ENCODE assay signal across 8 cellular contexts in genomic region chr1:247210386-247211117, GRCh38. TPM values are rescaled to one million over a fixed set of nuclear protein-coding genes. Genes with fewer than 3 reads are reported as not detected.
DNase-seq lines count a peak whose midpoint lies in the region; ATAC-seq, FAIRE-seq and TF ChIP-seq lines count a peak whose summit lies in the region.

No MANE protein-coding gene starts in this region.

- no peaks in the 10 kb centered on the region for H3K9me3 ChIP-seq in Caco-2
- H3K9me3 ChIP-seq in endodermal cell (ENCODE audit: control insufficient read depth, low read length), result no peaks in the 10 kb centered on the region

- H3K27me3 ChIP-seq in Caco-2 (replicated peaks; ENCODE audit: control insufficient read depth, insufficient read depth, low read length) (no peaks in the 10 kb centered on the region), endodermal cell (ENCODE audit: control insufficient read depth, insufficient read depth, low read length, poor library complexity, severe bottlenecking) (no peaks in the 10 kb centered on the region)

- H3K4me3 Mint-ChIP-seq in Caco-2 (ENCODE audit: unreplicated experiment), result peak overlapping the region; percentile 94
- H3K4me3 Mint-ChIP-seq in activated CD8-positive, alpha-beta memory T cell treated with anti-CD3 and anti-CD28 coated beads, Interleukin-2, amount 10 ng/mL, durations not matched to agents 7 days and 5 days, result peak overlapping the region; percentile 77
- peak overlapping the region; percentile 85 for H3K4me3 Mint-ChIP-seq in endodermal cell

- TF ChIP-seq CTCF in Caco-2 (IDR thresholded peaks at IDR 0.05; ENCODE audit: insufficient read depth in 1 of 2, low read depth in 1 of 2, low read length in 1 of 2, severe bottlenecking in 1 of 2, unreplicated experiment in 1 of 2), result no peak
- no peak for TF ChIP-seq CTCF in endodermal cell (conservative IDR thresholded peaks at IDR 0.05)

- H3K27me3 Mint-ChIP-seq in Caco-2 (ENCODE audit: insufficient read depth, unreplicated experiment), result no peaks in the 10 kb centered on the region
- no peaks in the 10 kb centered on the region for H3K27me3 Mint-ChIP-seq in activated CD8-positive, alpha-beta memory T cell treated with anti-CD3 and anti-CD28 coated beads, Interleukin-2, amount 10 ng/mL, durations not matched to agents 7 days and 5 days
- H3K27me3 Mint-ChIP-seq in endodermal cell (ENCODE audit: insufficient read depth), result peaks cover 2% of the 10 kb centered on the region

- H3K36me3 Mint-ChIP-seq in Caco-2 (ENCODE audit: insufficient read depth, unreplicated experiment) (peaks cover 39% of the 10 kb centered on the region), endodermal cell (ENCODE audit: low read depth) (peaks cover 16% of the 10 kb centered on the region)
- peaks cover 43% of the 10 kb centered on the region for H3K36me3 Mint-ChIP-seq in activated CD8-positive, alpha-beta memory T cell treated with anti-CD3 and anti-CD28 coated beads, Interleukin-2, amount 10 ng/mL, durations not matched to agents 7 days and 5 days

- H3K4me1 ChIP-seq in Caco-2, result peaks cover 7% of the 10 kb centered on the region; the same call in 1 of the 2 replicates
- H3K4me1 ChIP-seq in endodermal cell (ENCODE audit: control insufficient read depth, insufficient read depth, low read length), result peaks cover 4% of the 10 kb centered on the region

- peak overlapping the region; percentile 95 for H3K27ac Mint-ChIP-seq in Caco-2 (ENCODE audit: unreplicated experiment)
- peak overlapping the region; percentile 95 for H3K27ac Mint-ChIP-seq in activated CD8-positive, alpha-beta memory T cell treated with anti-CD3 and anti-CD28 coated beads, Interleukin-2, amount 10 ng/mL, durations not matched to agents 7 days and 5 days
- H3K27ac Mint-ChIP-seq in endodermal cell, result peak overlapping the region; percentile 87

- H3K9ac ChIP-seq in endodermal cell (ENCODE audit: extremely low read depth, low read length, poor library complexity, severe bottlenecking), result peak overlapping the region; percentile 71

- WGBS in endodermal cell (ENCODE audit: insufficient coverage in 1 of 2, insufficient read length in 1 of 2), 2 experiments, result 0% methylated on average over 18 to 48 of the region's 49 CpGs

- FAIRE-seq in HTR-8/SVneo (lab: Jason Lieb, UNC), result no peak

- ATAC-seq in GM21381 (IDR thresholded peaks at IDR 0.05; ENCODE audit: unreplicated experiment), result peak; percentile 85
- ATAC-seq in activated CD8-positive, alpha-beta memory T cell treated with anti-CD3 and anti-CD28 coated beads, Interleukin-2, amount 10 ng/mL, durations not matched to agents 7 days and 5 days, result peak; percentile 99

- no peaks in the 10 kb centered on the region for H3K9me3 Mint-ChIP-seq in Caco-2 (ENCODE audit: unreplicated experiment)
- peaks cover 16% of the 10 kb centered on the region for H3K9me3 Mint-ChIP-seq in activated CD8-positive, alpha-beta memory T cell treated with anti-CD3 and anti-CD28 coated beads, Interleukin-2, amount 10 ng/mL, durations not matched to agents 7 days and 5 days (ENCODE audit: low read depth)
- no peaks in the 10 kb centered on the region for H3K9me3 Mint-ChIP-seq in endodermal cell

- peak overlapping the region; percentile 76 for H3K27ac ChIP-seq in endodermal cell (ENCODE audit: low read depth, low read length)

- CTCF ChIA-PET in Caco-2 (lab: Charles Lee), result no interaction called here
- CTCF ChIA-PET in activated CD8-positive, alpha-beta memory T cell treated with anti-CD3 and anti-CD28 coated beads, Interleukin-2, amount 10 ng/mL, durations not matched to agents 7 days and 5 days (lab: Charles Lee), result interaction anchor here (1.2 to 1.3 kb wide), 2 partner anchors 131 to 162 kb away, joined by 5 to 6 read pairs; partner anchors contain the start of gene ZNF670

- intact Hi-C loops in Caco-2 (cut with micrococcal nuclease; ENCODE audit: unreplicated experiment), result loop anchor here (5.0 kb wide), 2 partner anchors 47 to 87 kb away; partner anchors contain the start of gene VN1R5

- DNase-seq in Caco-2, result peak; percentile 97 to 98
- peak; percentile 97 for DNase-seq in HTR-8/SVneo (ENCODE audit: insufficient read length, low spot score)
- peak; percentile 98 for DNase-seq in NOMO-1 treated with DMSO at 0.1 percent for 48 hours (lab: John Stamatoyannopoulos, UW; ENCODE audit: unreplicated experiment)
- DNase-seq in activated CD8-positive, alpha-beta memory T cell treated with anti-CD3 and anti-CD28 coated beads, Interleukin-2, amount 10 ng/mL, durations not matched to agents 7 days and 5 days, result peak; percentile 98
- peak; percentile 99 for DNase-seq in endodermal cell
- peak; percentile 99 for DNase-seq in mesenteric fat pad (ENCODE audit: low spot score)
- peak; percentile 92 for DNase-seq in stimulated activated CD8-positive, alpha-beta memory T cell treated with anti-CD3 and anti-CD28 coated beads, Interleukin-15, amount 100 ng/mL, for 1 hour (ENCODE audit: low read depth)

- H3K4me1 Mint-ChIP-seq in Caco-2 (ENCODE audit: low read depth, unreplicated experiment) (peaks cover 5% of the 10 kb centered on the region), endodermal cell (peaks cover 18% of the 10 kb centered on the region)
- peaks cover 56% of the 10 kb centered on the region for H3K4me1 Mint-ChIP-seq in activated CD8-positive, alpha-beta memory T cell treated with anti-CD3 and anti-CD28 coated beads, Interleukin-2, amount 10 ng/mL, durations not matched to agents 7 days and 5 days

- POLR2A ChIA-PET in Caco-2 (lab: Charles Lee), result no interaction called here

- H3K4me3 ChIP-seq in Caco-2 (ENCODE audit: low read depth, low read length), result peak overlapping the region; percentile 82
- peak overlapping the region; percentile 97 for H3K4me3 ChIP-seq in endodermal cell (ENCODE audit: low read length)

- H3K36me3 ChIP-seq in Caco-2 (ENCODE audit: control insufficient read depth, insufficient read depth, low read length) (no peaks in the 10 kb centered on the region; the same call in 1 of the 2 replicates), endodermal cell (ENCODE audit: control insufficient read depth, insufficient read depth, low read length) (peaks cover 4% of the 10 kb centered on the region)

- BruUV-seq in Caco-2 (replicated peaks; lab: Mats Ljungman, UMichigan), result no TSS peak

RNA-seq across cellular contexts. Expression of gene ZNF124, which starts 38.7 kb away (rescaled TPM):
- total RNA-seq in Caco-2 (2022), result 47.5 and 52.9 TPM in 2 replicates
- 10 to 100 TPM; 15.0 to 18.6 TPM for total RNA-seq in activated CD8-positive, alpha-beta memory T cell treated with anti-CD3 and anti-CD28 coated beads, Interleukin-2, amount 10 ng/mL, durations not matched to agents 7 days and 5 days
- total RNA-seq in endodermal cell, result 100 to 1,000 TPM in 1 of 2 donors, 10 to 100 TPM in 1; 93.3 to 101 TPM
- 23.5 TPM for polyA plus RNA-seq in endodermal cell (2013, experiment 1 of 2)
- polyA plus RNA-seq in endodermal cell (2013, experiment 2 of 2), result 28.3 TPM
- total RNA-seq in mesenteric fat pad, result 17.7 TPM

RNA-seq across cellular contexts. Expression of gene VN1R5, which starts 45.3 kb away (rescaled TPM):
- total RNA-seq in Caco-2 (2022), result not detected in 2 replicates
- not detected for total RNA-seq in activated CD8-positive, alpha-beta memory T cell treated with anti-CD3 and anti-CD28 coated beads, Interleukin-2, amount 10 ng/mL, durations not matched to agents 7 days and 5 days
- not detected for total RNA-seq in endodermal cell
- polyA plus RNA-seq in endodermal cell (2013, experiment 1 of 2), result not detected
- not detected for polyA plus RNA-seq in endodermal cell (2013, experiment 2 of 2)
- not detected for total RNA-seq in mesenteric fat pad

Comparison
In these comparisons a context has a peak if more than half of its experiments do, and no peak if none do; other contexts are left out.
1. Peak in every context shown above with its lines: DNase-seq, ATAC-seq, H3K4me3 ChIP-seq and H3K27ac ChIP-seq.